14 cellular contexts compared by ENCODE assay signal in genomic region chr1:11898086-11898785, GRCh38. TPM values are rescaled to one million over a fixed set of nuclear protein-coding genes. Genes with fewer than 3 reads are reported as not detected.
A peak's percentile ranks its signal among the peaks of the same experiment; 100 is the strongest.
DNase-seq lines count a peak whose midpoint lies in the region; ATAC-seq and TF ChIP-seq lines count a peak whose summit lies in the region.
"Had no signal": no experiment of that assay in that cellular context is flagged by ENCODE, and none has a peak within 500 bp of the region (broad histone marks: within the 10 kb centered on the region; RNA-seq: fewer than 3 reads in every experiment).

No MANE protein-coding gene starts in this region.

- peak; percentile 36 for ATAC-seq in GM23338

- peak overlapping the region; percentile 85 for H3K4me2 ChIP-seq in GM23338
- H3K4me2 ChIP-seq in osteoblast (ENCODE audit: insufficient read depth, low read length) = no peak overlapping the region

- no peak overlapping the region for H3K9ac ChIP-seq in HUES64 (ENCODE audit: low read depth, low read length)

- no peaks in the 10 kb centered on the region for H3K9me2 ChIP-seq in GM23338 (ENCODE audit: insufficient read depth)

- WGBS in HUES64 = 69% methylated on average over 38 of the region's 38 CpGs

- POLR2A ChIA-PET in activated CD4-positive, alpha-beta T cell treated with anti-CD3 and anti-CD28 coated beads, Interleukin-2, amount 10 ng/mL, durations not matched to agents 7 days and 5 days (lab: Charles Lee) = interaction anchor here (1.0 kb wide), 1 partner anchor 10 kb away, joined by 4 read pairs; no protein-coding TSS in a partner anchor

- H3K9me3 ChIP-seq in HUES64 (ENCODE audit: insufficient read depth, low read depth, low read length) = no peaks in the 10 kb centered on the region
- H3K9me3 ChIP-seq in osteoblast (ENCODE audit: low read depth, low read length) = no peaks in the 10 kb centered on the region
- H3K9me3 ChIP-seq: BE2C had no signal

- no peaks in the 10 kb centered on the region for H3K36me3 Mint-ChIP-seq in GM23338 (ENCODE audit: low read depth)
- no peaks in the 10 kb centered on the region for H3K36me3 Mint-ChIP-seq in activated CD4-positive, alpha-beta T cell treated with anti-CD3 and anti-CD28 coated beads, Interleukin-2, amount 10 ng/mL, durations not matched to agents 7 days and 5 days (ENCODE audit: low read depth)
- H3K36me3 Mint-ChIP-seq: CD4-positive, alpha-beta memory T cell had no signal

- H3K79me2 ChIP-seq in GM23338 (replicated peaks; ENCODE audit: insufficient read depth) (no peaks in the 10 kb centered on the region), osteoblast (ENCODE audit: insufficient read depth, low read length) (no peaks in the 10 kb centered on the region)

- H3K4me1 Mint-ChIP-seq in GM23338 = peaks cover 7% of the 10 kb centered on the region
- H3K4me1 Mint-ChIP-seq in activated CD4-positive, alpha-beta T cell treated with anti-CD3 and anti-CD28 coated beads, Interleukin-2, amount 10 ng/mL, durations not matched to agents 7 days and 5 days = no peaks in the 10 kb centered on the region
- H3K4me1 Mint-ChIP-seq: CD4-positive, alpha-beta memory T cell had no signal

- H3K9me3 Mint-ChIP-seq in GM23338 = no peaks in the 10 kb centered on the region
- H3K9me3 Mint-ChIP-seq in activated CD4-positive, alpha-beta T cell treated with anti-CD3 and anti-CD28 coated beads, Interleukin-2, amount 10 ng/mL, durations not matched to agents 7 days and 5 days = no peaks in the 10 kb centered on the region

- H3K4me1 ChIP-seq in GM23338 (ENCODE audit: insufficient read depth) = peaks cover 9% of the 10 kb centered on the region; the same call in 1 of the 2 replicates
- H3K4me1 ChIP-seq in HUES64 (ENCODE audit: insufficient read depth, low read length) = no peaks in the 10 kb centered on the region; the same call in 1 of the 2 replicates
- H3K4me1 ChIP-seq in osteoblast (ENCODE audit: insufficient read depth, low read length) = no peaks in the 10 kb centered on the region
- H3K4me1 ChIP-seq: BE2C had no signal

- H2AFZ ChIP-seq in GM23338 = peak overlapping the region; percentile 52; the same call in 1 of the 2 replicates
- no peak overlapping the region for H2AFZ ChIP-seq in osteoblast (ENCODE audit: low read length)

- peak; percentile 6 for DNase-seq in AG20443 (ENCODE audit: low spot score)
- DNase-seq in GM23338 (ENCODE audit: low spot score) = peak; percentile 44
- DNase-seq in osteoblast (ENCODE audit: insufficient read length, low spot score, missing footprints) = peak; percentile 29
- DNase-seq in NCI-H2196 (lab: John Stamatoyannopoulos, UW; ENCODE audit: unreplicated experiment) = no peak
- DNase-seq in stimulated activated CD4-positive, alpha-beta T cell treated with anti-CD3 and anti-CD28 coated beads, Interleukin-2, amount 100 ng/mL, for 48 hours = no peak
- DNase-seq in activated CD4-positive, alpha-beta T cell treated with anti-CD3 and anti-CD28 coated beads, Interleukin-2, amount 10 ng/mL, durations not matched to agents 7 days and 5 days = no peak
- DNase-seq: BE2C; CD4-positive, alpha-beta memory T cell; COR-L47; DMS153 had no signal

- no peak for TF ChIP-seq CTCF in GM23338 (conservative IDR thresholded peaks at IDR 0.05; ENCODE audit: low read depth in 2 of 2)
- no peak for TF ChIP-seq CTCF in osteoblast (IDR thresholded peaks at IDR 0.05; ENCODE audit: extremely low read depth, low read depth, low read length)

- H3K4me3 ChIP-seq in GM23338 (peak overlapping the region; percentile 52), HUES64 (ENCODE audit: low read length) (peak overlapping the region; percentile 19; the same call in 1 of the 2 replicates), osteoblast (ENCODE audit: insufficient read depth, low read length) (no peak overlapping the region)
- H3K4me3 ChIP-seq: K562 had no signal

- 0 out of 2 replicates have a peak, but pooled peaks cover 3% of the 10 kb centered on the region for H3K27me3 ChIP-seq in GM23338 (ENCODE audit: insufficient read depth)
- peaks cover 11% of the 10 kb centered on the region for H3K27me3 ChIP-seq in HUES64 (ENCODE audit: insufficient read depth, low read length)
- peaks cover 32% of the 10 kb centered on the region for H3K27me3 ChIP-seq in osteoblast (ENCODE audit: insufficient read depth, low read length)
- H3K27me3 ChIP-seq: BE2C had no signal

- H3K27me3 Mint-ChIP-seq in GM23338 (ENCODE audit: insufficient read depth, low read depth, poor library complexity) = peaks cover 6% of the 10 kb centered on the region
- H3K27me3 Mint-ChIP-seq in activated CD4-positive, alpha-beta T cell treated with anti-CD3 and anti-CD28 coated beads, Interleukin-2, amount 10 ng/mL, durations not matched to agents 7 days and 5 days = peaks cover 58% of the 10 kb centered on the region

- peaks cover 5% of the 10 kb centered on the region; the same call in 1 of the 2 replicates for H3F3A ChIP-seq in GM23338 (replicated peaks; ENCODE audit: low read depth)

- no peaks in the 10 kb centered on the region for H4K20me1 ChIP-seq in GM23338 (replicated peaks; ENCODE audit: insufficient read depth)
- H4K20me1 ChIP-seq in osteoblast (ENCODE audit: insufficient read depth, low read length) = peaks cover 8% of the 10 kb centered on the region

- H3K27ac ChIP-seq in GM23338 (ENCODE audit: low read depth) = no peak overlapping the region
- H3K27ac ChIP-seq in HUES64 (ENCODE audit: low read depth, low read length) = no peak overlapping the region
- H3K27ac ChIP-seq in osteoblast (ENCODE audit: low read depth, low read length) = no peak overlapping the region
- H3K27ac ChIP-seq: C4-2B had no signal

- CTCF ChIA-PET in activated CD4-positive, alpha-beta T cell treated with anti-CD3 and anti-CD28 coated beads, Interleukin-2, amount 10 ng/mL, durations not matched to agents 7 days and 5 days (lab: Charles Lee) = interaction anchor here (1.4 kb wide), 1 partner anchor 9 kb away, joined by 7 read pairs; no protein-coding TSS in a partner anchor

- no peak overlapping the region for H3K27ac Mint-ChIP-seq in GM23338
- H3K27ac Mint-ChIP-seq in activated CD4-positive, alpha-beta T cell treated with anti-CD3 and anti-CD28 coated beads, Interleukin-2, amount 10 ng/mL, durations not matched to agents 7 days and 5 days = no peak overlapping the region
- H3K27ac Mint-ChIP-seq: CD4-positive, alpha-beta memory T cell had no signal

- no peak overlapping the region for H3K4me3 Mint-ChIP-seq in GM23338
- no peak overlapping the region for H3K4me3 Mint-ChIP-seq in activated CD4-positive, alpha-beta T cell treated with anti-CD3 and anti-CD28 coated beads, Interleukin-2, amount 10 ng/mL, durations not matched to agents 7 days and 5 days
- H3K4me3 Mint-ChIP-seq: CD4-positive, alpha-beta memory T cell had no signal

- H3K36me3 ChIP-seq in GM23338 (ENCODE audit: insufficient read depth) (no peaks in the 10 kb centered on the region), HUES64 (ENCODE audit: insufficient read depth, low read length) (no peaks in the 10 kb centered on the region), osteoblast (ENCODE audit: insufficient read depth, low read length) (no peaks in the 10 kb centered on the region)
- H3K36me3 ChIP-seq: BE2C had no signal

TF ChIP-seq in GM23338, 12 proteins besides CTCF, POLR2A, EP300 and RAD21 (continues in another document):
- TF ChIP-seq NANOG (IDR thresholded peaks at IDR 0.05; ENCODE audit: borderline replicate concordance) (no peak), STAT1 (IDR thresholded peaks at IDR 0.05; ENCODE audit: unreplicated experiment) (no peak), CREB1 (CRISPR knock-in tag; IDR thresholded peaks at IDR 0.05; ENCODE audit: low read depth) (no peak), JUNB (IDR thresholded peaks at IDR 0.05; ENCODE audit: unreplicated experiment) (no peak)
- TF ChIP-seq, protein P1, sequence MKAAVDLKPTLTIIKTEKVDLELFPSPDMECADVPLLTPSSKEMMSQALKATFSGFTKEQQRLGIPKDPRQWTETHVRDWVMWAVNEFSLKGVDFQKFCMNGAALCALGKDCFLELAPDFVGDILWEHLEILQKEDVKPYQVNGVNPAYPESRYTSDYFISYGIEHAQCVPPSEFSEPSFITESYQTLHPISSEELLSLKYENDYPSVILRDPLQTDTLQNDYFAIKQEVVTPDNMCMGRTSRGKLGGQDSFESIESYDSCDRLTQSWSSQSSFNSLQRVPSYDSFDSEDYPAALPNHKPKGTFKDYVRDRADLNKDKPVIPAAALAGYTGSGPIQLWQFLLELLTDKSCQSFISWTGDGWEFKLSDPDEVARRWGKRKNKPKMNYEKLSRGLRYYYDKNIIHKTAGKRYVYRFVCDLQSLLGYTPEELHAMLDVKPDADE (IDR thresholded peaks at IDR 0.05) = no peak

RNA-seq across cellular contexts. Expression of gene KIAA2013, which starts 28.0 kb away (rescaled TPM):
- total RNA-seq in GM23338 (2014; rRNA removed; shearing (Covaris generic)) = 77.8 and 83.2 TPM in 2 replicates
- polyA plus RNA-seq in GM23338 (2016; fragmentation: Nextera tagmentation; extraction: Ambion mirVana) = 15.7 and 19.4 TPM in 2 replicates
- polyA plus RNA-seq in HUES64 (2013, experiment 1 of 2) = 25.1 TPM
- 24.4 TPM for polyA plus RNA-seq in HUES64 (2013, experiment 2 of 2)
- total RNA-seq in osteoblast = 51.6 and 64.1 TPM in 2 replicates
- 10 to 100 TPM; 35.1 to 36.8 TPM for total RNA-seq in activated CD4-positive, alpha-beta T cell treated with anti-CD3 and anti-CD28 coated beads, Interleukin-2, amount 10 ng/mL, durations not matched to agents 7 days and 5 days

RNA-seq across cellular contexts. Expression of gene PLOD1, which starts 36.3 kb away (rescaled TPM):
- 56.3 and 62.9 TPM in 2 replicates for total RNA-seq in GM23338 (2014; rRNA removed; shearing (Covaris generic))
- polyA plus RNA-seq in GM23338 (2016; fragmentation: Nextera tagmentation; extraction: Ambion mirVana) = 22.4 and 23.3 TPM in 2 replicates
- polyA plus RNA-seq in HUES64 (2013, experiment 1 of 2) = 38.4 TPM
- 43.2 TPM for polyA plus RNA-seq in HUES64 (2013, experiment 2 of 2)
- 242 and 281 TPM in 2 replicates for total RNA-seq in osteoblast
- 10 to 100 TPM; 10.5 to 11.1 TPM for total RNA-seq in activated CD4-positive, alpha-beta T cell treated with anti-CD3 and anti-CD28 coated beads, Interleukin-2, amount 10 ng/mL, durations not matched to agents 7 days and 5 days

RNA-seq across cellular contexts. Expression of gene NPPB, which starts 39.5 kb away (rescaled TPM):
- not detected in 2 replicates for total RNA-seq in GM23338 (2014; rRNA removed; shearing (Covaris generic))
- polyA plus RNA-seq in GM23338 (2016; fragmentation: Nextera tagmentation; extraction: Ambion mirVana) = 0.95 and 1.1 TPM in 2 replicates
- 1.4 TPM for polyA plus RNA-seq in HUES64 (2013, experiment 1 of 2)
- 1.8 TPM for polyA plus RNA-seq in HUES64 (2013, experiment 2 of 2)
- total RNA-seq in osteoblast = not detected in 2 replicates
- not detected for total RNA-seq in activated CD4-positive, alpha-beta T cell treated with anti-CD3 and anti-CD28 coated beads, Interleukin-2, amount 10 ng/mL, durations not matched to agents 7 days and 5 days
- total RNA-seq: CD4-positive, alpha-beta memory T cell; HT1080; K562 had no signal
- polyA plus RNA-seq: CD4-positive, alpha-beta memory T cell; K562 had no signal

RNA-seq across cellular contexts. Expression of gene NPPA, which starts 50.7 kb away (rescaled TPM):
- not detected in 2 replicates for total RNA-seq in GM23338 (2014; rRNA removed; shearing (Covaris generic))
- polyA plus RNA-seq in GM23338 (2016; fragmentation: Nextera tagmentation; extraction: Ambion mirVana) = 0.29 TPM in 1 of 2 replicates, not detected in the other
- polyA plus RNA-seq in HUES64 (2013, experiment 1 of 2) = not detected
- not detected for polyA plus RNA-seq in HUES64 (2013, experiment 2 of 2)
- not detected in 2 replicates for total RNA-seq in osteoblast
- total RNA-seq in activated CD4-positive, alpha-beta T cell treated with anti-CD3 and anti-CD28 coated beads, Interleukin-2, amount 10 ng/mL, durations not matched to agents 7 days and 5 days = not detected
- total RNA-seq: CD4-positive, alpha-beta memory T cell; HT1080; K562 had no signal
- polyA plus RNA-seq: CD4-positive, alpha-beta memory T cell; K562 had no signal

Comparison
In these comparisons a context has a peak if more than half of its experiments do, and no peak if none do; other contexts are left out.
1. DNase-seq: peak in AG20443 (single experiment), GM23338 (single experiment) and osteoblast (single experiment); none in NCI-H2196 (single experiment), stimulated activated CD4-positive, alpha-beta T cell treated with anti-CD3 and anti-CD28 coated beads, Interleukin-2, amount 100 ng/mL, for 48 hours (0 of 2) and activated CD4-positive, alpha-beta T cell treated with anti-CD3 and anti-CD28 coated beads, Interleukin-2, amount 10 ng/mL, durations not matched to agents 7 days and 5 days (single experiment).